9 cellular contexts compared by ENCODE assay signal in the genomic region with DNA sequence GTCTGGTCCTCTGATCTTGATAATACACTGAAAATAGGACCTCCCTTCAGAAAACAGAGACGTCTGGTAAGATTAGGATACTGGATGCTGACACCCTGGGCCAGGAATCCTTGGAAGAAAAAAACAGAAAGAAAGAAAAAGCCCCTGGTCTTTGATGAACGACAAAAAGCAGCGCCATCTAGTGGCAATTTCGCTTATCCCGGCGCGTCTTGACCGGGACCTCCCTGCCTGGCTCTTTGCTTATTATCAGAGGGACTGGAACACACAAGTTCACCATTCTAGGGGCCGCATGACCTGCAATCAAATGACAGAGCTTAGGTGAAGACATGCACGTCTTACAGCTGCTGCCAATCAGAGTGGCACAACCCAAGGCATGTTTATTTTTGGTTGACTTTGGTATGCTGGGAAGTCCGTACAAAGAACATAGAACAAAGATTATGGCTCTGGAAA.
DNase-seq lines count a peak whose midpoint lies in the region; ATAC-seq lines count a peak whose summit lies in the region.
"Had no signal": no experiment of that assay in that cellular context is flagged by ENCODE, and none has a peak within 500 bp of the region (broad histone marks: within the 10 kb centered on the region; RNA-seq: fewer than 3 reads in every experiment).

No MANE protein-coding gene starts in this region.

- peaks cover 6% of the 10 kb centered on the region for H3K27me3 Mint-ChIP-seq in activated CD4-positive, alpha-beta T cell treated with anti-CD3 and anti-CD28 coated beads, Interleukin-2, amount 10 ng/mL, durations not matched to agents 7 days and 5 days

- no peaks in the 10 kb centered on the region for H3K9me3 Mint-ChIP-seq in activated CD4-positive, alpha-beta T cell treated with anti-CD3 and anti-CD28 coated beads, Interleukin-2, amount 10 ng/mL, durations not matched to agents 7 days and 5 days

- POLR2A ChIA-PET in activated CD4-positive, alpha-beta T cell treated with anti-CD3 and anti-CD28 coated beads, Interleukin-2, amount 10 ng/mL, durations not matched to agents 7 days and 5 days (lab: Charles Lee) = no interaction called here

- no peaks in the 10 kb centered on the region for H3K36me3 Mint-ChIP-seq in activated CD4-positive, alpha-beta T cell treated with anti-CD3 and anti-CD28 coated beads, Interleukin-2, amount 10 ng/mL, durations not matched to agents 7 days and 5 days (ENCODE audit: low read depth)
- H3K36me3 Mint-ChIP-seq: CD4-positive, CD25-positive, alpha-beta regulatory T cell had no signal

- H3K4me1 Mint-ChIP-seq in activated CD4-positive, alpha-beta T cell treated with anti-CD3 and anti-CD28 coated beads, Interleukin-2, amount 10 ng/mL, durations not matched to agents 7 days and 5 days = no peaks in the 10 kb centered on the region

- peak; percentile 64 for ATAC-seq in HG02852 (IDR thresholded peaks at IDR 0.05; ENCODE audit: unreplicated experiment)

- no peak overlapping the region for H3K4me3 Mint-ChIP-seq in activated CD4-positive, alpha-beta T cell treated with anti-CD3 and anti-CD28 coated beads, Interleukin-2, amount 10 ng/mL, durations not matched to agents 7 days and 5 days
- H3K4me3 Mint-ChIP-seq: CD4-positive, CD25-positive, alpha-beta regulatory T cell had no signal

- CTCF ChIA-PET in activated CD4-positive, alpha-beta T cell treated with anti-CD3 and anti-CD28 coated beads, Interleukin-2, amount 10 ng/mL, durations not matched to agents 7 days and 5 days (lab: Charles Lee) = interaction anchor here (0.6 kb wide), 1 partner anchor 12 kb away, joined by 5 read pairs; no protein-coding TSS in a partner anchor

- no peak overlapping the region for H3K27ac Mint-ChIP-seq in activated CD4-positive, alpha-beta T cell treated with anti-CD3 and anti-CD28 coated beads, Interleukin-2, amount 10 ng/mL, durations not matched to agents 7 days and 5 days
- H3K27ac Mint-ChIP-seq: CD4-positive, CD25-positive, alpha-beta regulatory T cell had no signal

- DNase-seq in NCI-H2029 (lab: John Stamatoyannopoulos, UW) (peak; percentile 25), NCI-H2029 treated with DMSO at 0.1 percent for 48 hours (lab: John Stamatoyannopoulos, UW) (no peak), NCI-H2227 (lab: John Stamatoyannopoulos, UW; ENCODE audit: unreplicated experiment) (peak; percentile 88), fibroblast of peridontal ligament (ENCODE audit: extremely low read depth) (peak; percentile 90), occipital lobe (lab: John Stamatoyannopoulos, UW) (peak; percentile 38)
- peak; percentile 48 for DNase-seq in activated CD4-positive, alpha-beta T cell treated with anti-CD3 and anti-CD28 coated beads, Interleukin-2, amount 10 ng/mL, durations not matched to agents 7 days and 5 days
- DNase-seq in central memory CD4-positive, alpha-beta T cell = no peak

Comparison
In these comparisons a context has a peak if more than half of its experiments do, and no peak if none do; other contexts are left out.
1. DNase-seq: peak in NCI-H2029 (single experiment), NCI-H2227 (single experiment), activated CD4-positive, alpha-beta T cell treated with anti-CD3 and anti-CD28 coated beads, Interleukin-2, amount 10 ng/mL, durations not matched to agents 7 days and 5 days (single experiment), fibroblast of peridontal ligament (single experiment) and occipital lobe (single experiment); none in NCI-H2029 treated with DMSO at 0.1 percent for 48 hours (single experiment) and central memory CD4-positive, alpha-beta T cell (single experiment).